ENCODE assay signal across 23 cellular contexts in genomic region chrX:80174925-80175574, GRCh38.
DNase-seq lines count a peak whose midpoint lies in the region; ATAC-seq and TF ChIP-seq lines count a peak whose summit lies in the region.
"Had no signal": no experiment of that assay in that cellular context is flagged by ENCODE, and none has a peak within 500 bp of the region (broad histone marks: within the 10 kb centered on the region; RNA-seq: fewer than 3 reads in every experiment).

No MANE protein-coding gene starts in this region.

- no peaks in the 10 kb centered on the region for H3K36me3 ChIP-seq in adrenal gland (replicated peaks in 1 of 2)
- no peaks in the 10 kb centered on the region for H3K36me3 ChIP-seq in gastroesophageal sphincter
- H3K36me3 ChIP-seq in mesenchymal stem cell (ENCODE audit: control insufficient read depth in 1 of 2, insufficient read depth in 2 of 2, low read depth in 1 of 2, low read length in 2 of 2), result no peaks in the 10 kb centered on the region
- no peaks in the 10 kb centered on the region for H3K36me3 ChIP-seq in tibial artery
- no peaks in the 10 kb centered on the region for H3K36me3 ChIP-seq in BE2C

- no peak overlapping the region for H2BK15ac ChIP-seq in mesenchymal stem cell (ENCODE audit: low read depth, poor library complexity, severe bottlenecking)

- TF ChIP-seq CTCF in adrenal gland (IDR thresholded peaks at IDR 0.05), result no peak
- no peak for TF ChIP-seq CTCF in gastroesophageal sphincter (IDR thresholded peaks at IDR 0.05)
- TF ChIP-seq CTCF in tibial artery (IDR thresholded peaks at IDR 0.05), result no peak
- TF ChIP-seq CTCF in BE2C (IDR thresholded peaks at IDR 0.05; ENCODE audit: low read depth, low read length), result no peak

- no peak overlapping the region for H3K14ac ChIP-seq in mesenchymal stem cell (ENCODE audit: low read length in 2 of 2)

- H3K4me1 ChIP-seq in adrenal gland (replicated peaks in 1 of 2) (no peaks in the 10 kb centered on the region), gastroesophageal sphincter (no peaks in the 10 kb centered on the region), mesenchymal stem cell (ENCODE audit: control insufficient read depth, insufficient read depth, low read depth, low read length) (no peaks in the 10 kb centered on the region), tibial artery (no peaks in the 10 kb centered on the region), BE2C (no peaks in the 10 kb centered on the region)

- no peaks in the 10 kb centered on the region for H3K27me3 ChIP-seq in adrenal gland
- H3K27me3 ChIP-seq in gastroesophageal sphincter, result no peaks in the 10 kb centered on the region
- H3K27me3 ChIP-seq in mesenchymal stem cell (ENCODE audit: control insufficient read depth in 1 of 2, insufficient read depth in 1 of 2, low read length in 2 of 2), result no peaks in the 10 kb centered on the region
- no peaks in the 10 kb centered on the region for H3K27me3 ChIP-seq in tibial artery
- no peaks in the 10 kb centered on the region for H3K27me3 ChIP-seq in BE2C

- no peak overlapping the region for H3K18ac ChIP-seq in mesenchymal stem cell (ENCODE audit: low read depth in 1 of 2, low read length in 2 of 2)

- no peak overlapping the region for H3K4me2 ChIP-seq in mesenchymal stem cell (ENCODE audit: low read length, poor library complexity, severe bottlenecking)

- no peak overlapping the region for H2AK5ac ChIP-seq in mesenchymal stem cell (ENCODE audit: low read length, severe bottlenecking)

- H3K23ac ChIP-seq in mesenchymal stem cell (ENCODE audit: low read length in 2 of 2), result no peak overlapping the region

- no peak overlapping the region for H2BK5ac ChIP-seq in mesenchymal stem cell (ENCODE audit: low read depth, low read length, poor library complexity, severe bottlenecking)

- no peak overlapping the region for H4K8ac ChIP-seq in mesenchymal stem cell (ENCODE audit: low read length)

- H3K4me3 Mint-ChIP-seq in activated CD4-positive, alpha-beta T cell treated with anti-CD3 and anti-CD28 coated beads, Interleukin-2, amount 10 ng/mL, durations not matched to agents 24 days and 14 days, result no peak overlapping the region
- H3K4me3 Mint-ChIP-seq: CD4-positive, alpha-beta memory T cell; memory B cell; type B pancreatic cell; WTC11 had no signal

- 42 to 55% (median 49%) methylated on average over 3 of the region's 3 CpGs for WGBS in adrenal gland, 4 donors
- WGBS in gastroesophageal sphincter (ENCODE audit: low coverage in 1 of 2), 2 donors, result 14 to 46% methylated on average over 1 to 2 of the region's 3 CpGs
- WGBS in mesenchymal stem cell, result 33% methylated on average over 2 of the region's 3 CpGs

- no peak overlapping the region for H2BK120ac ChIP-seq in mesenchymal stem cell (ENCODE audit: low read depth, low read length)

- H3K9me3 ChIP-seq in adrenal gland (replicated peaks in 1 of 3) (no peaks in the 10 kb centered on the region), gastroesophageal sphincter (no peaks in the 10 kb centered on the region), mesenchymal stem cell (ENCODE audit: control insufficient read depth, low read length) (no peaks in the 10 kb centered on the region), tibial artery (no peaks in the 10 kb centered on the region), BE2C (no peaks in the 10 kb centered on the region)

- DNase-seq in adrenal gland, result peak; percentile 15 to 58 (median 25)
- DNase-seq in mesenchymal stem cell, result no peak
- peak; percentile 43 to 73 for DNase-seq in tibial artery
- DNase-seq in NCI-H748 (lab: John Stamatoyannopoulos, UW; ENCODE audit: unreplicated experiment), result no peak
- no peak for DNase-seq in activated CD4-positive, alpha-beta T cell treated with anti-CD3 and anti-CD28 coated beads, Interleukin-2, amount 10 ng/mL, durations not matched to agents 24 days and 14 days
- no peak for DNase-seq in BE2C
- DNase-seq: activated CD4-positive, alpha-beta T cell treated with anti-CD3 and anti-CD28 coated beads, Interleukin-2, amount 50 U/mL, for 4 hours; activated CD8-positive, alpha-beta memory T cell treated with anti-CD3 and anti-CD28 coated beads, Interleukin-2, amount 50 U/mL, for 4 hours; CD4-positive, alpha-beta memory T cell; DMS153; NCI-H2029 treated with DMSO at 0.1 percent for 48 hours; occipital lobe; retina; stimulated activated naive CD8-positive, alpha-beta T cell treated with anti-CD3 and anti-CD28 coated beads, Interleukin-15, Interleukin-2, amounts not matched to agents 100 U/mL and 50 U/mL, for 24 hours; T-helper 9 cell had no signal

- H3K4me1 Mint-ChIP-seq in activated CD4-positive, alpha-beta T cell treated with anti-CD3 and anti-CD28 coated beads, Interleukin-2, amount 10 ng/mL, durations not matched to agents 24 days and 14 days, result no peaks in the 10 kb centered on the region
- H3K4me1 Mint-ChIP-seq: CD4-positive, alpha-beta memory T cell; memory B cell; WTC11 had no signal

- no peaks in the 10 kb centered on the region for H3K79me1 ChIP-seq in mesenchymal stem cell (replicated peaks; ENCODE audit: low read length, poor library complexity, severe bottlenecking)

- no peak overlapping the region for H4K91ac ChIP-seq in mesenchymal stem cell (ENCODE audit: low read length)

- no peak overlapping the region for H2AFZ ChIP-seq in mesenchymal stem cell (ENCODE audit: low read depth, low read length)

- TF ChIP-seq EP300 in gastroesophageal sphincter (IDR thresholded peaks at IDR 0.05), result no peak

- no peaks in the 10 kb centered on the region for H3K9me3 Mint-ChIP-seq in activated CD4-positive, alpha-beta T cell treated with anti-CD3 and anti-CD28 coated beads, Interleukin-2, amount 10 ng/mL, durations not matched to agents 24 days and 14 days
- H3K9me3 Mint-ChIP-seq: activated naive CD4-positive, alpha-beta T cell treated with anti-CD3 and anti-CD28 coated beads, Interleukin-2, amount 50 U/mL, for 72 hours; CD4-positive, alpha-beta memory T cell; memory B cell; type B pancreatic cell had no signal

- intact Hi-C loops in adrenal gland (cut with DNase I) (no loop called here), tibial artery (cut with DNase I; ENCODE audit: low total_unique reads) (no loop called here)
- intact Hi-C loops in activated CD4-positive, alpha-beta T cell treated with anti-CD3 and anti-CD28 coated beads, Interleukin-2, amount 10 ng/mL, durations not matched to agents 24 days and 14 days (cut with micrococcal nuclease), result no loop called here

- peak overlapping the region; percentile 66 for H3K9ac ChIP-seq in mesenchymal stem cell (ENCODE audit: low read length)

- H3K4ac ChIP-seq in mesenchymal stem cell (ENCODE audit: low read depth in 1 of 2, low read length in 2 of 2), result no peak overlapping the region

- ATAC-seq in gastroesophageal sphincter (peak; percentile 28), HG03342 (IDR thresholded peaks at IDR 0.05; ENCODE audit: unreplicated experiment) (no peak)
- ATAC-seq: activated naive CD4-positive, alpha-beta T cell treated with anti-CD3 and anti-CD28 coated beads, Interleukin-2, amount 50 U/mL, for 72 hours; esophagus mucosa; stimulated activated naive CD8-positive, alpha-beta T cell treated with anti-CD3 and anti-CD28 coated beads, Interleukin-15, Interleukin-2, amounts not matched to agents 100 U/mL and 50 U/mL, for 24 hours; WTC11 had no signal

- H3K4me3 ChIP-seq in adrenal gland, result no peak overlapping the region
- H3K4me3 ChIP-seq in gastroesophageal sphincter, result no peak overlapping the region
- H3K4me3 ChIP-seq in mesenchymal stem cell (ENCODE audit: insufficient read depth in 1 of 2, low read depth in 1 of 2, low read length in 2 of 2), result no peak overlapping the region
- no peak overlapping the region for H3K4me3 ChIP-seq in tibial artery
- no peak overlapping the region for H3K4me3 ChIP-seq in BE2C (ENCODE audit: low read depth, low read length)

- no peak overlapping the region for H3K27ac ChIP-seq in adrenal gland
- H3K27ac ChIP-seq in gastroesophageal sphincter, result no peak overlapping the region
- no peak overlapping the region for H3K27ac ChIP-seq in mesenchymal stem cell (ENCODE audit: low read length, poor library complexity, severe bottlenecking)
- peak overlapping the region in 1 of 2 donors; percentile 19 for H3K27ac ChIP-seq in tibial artery
- H3K27ac ChIP-seq: HL-60 had no signal

- TF ChIP-seq POLR2A in adrenal gland (IDR thresholded peaks at IDR 0.05) (no peak), gastroesophageal sphincter (IDR thresholded peaks at IDR 0.05) (no peak)

- H3K27ac Mint-ChIP-seq in activated CD4-positive, alpha-beta T cell treated with anti-CD3 and anti-CD28 coated beads, Interleukin-2, amount 10 ng/mL, durations not matched to agents 24 days and 14 days, result no peak overlapping the region
- H3K27ac Mint-ChIP-seq: activated naive CD4-positive, alpha-beta T cell treated with anti-CD3 and anti-CD28 coated beads, Interleukin-2, amount 50 U/mL, for 72 hours; CD4-positive, alpha-beta memory T cell; memory B cell; type B pancreatic cell; WTC11 had no signal

- H2BK12ac ChIP-seq in mesenchymal stem cell (ENCODE audit: low read length in 2 of 2), result no peak overlapping the region

- no peaks in the 10 kb centered on the region for H3K36me3 Mint-ChIP-seq in activated CD4-positive, alpha-beta T cell treated with anti-CD3 and anti-CD28 coated beads, Interleukin-2, amount 10 ng/mL, durations not matched to agents 24 days and 14 days (ENCODE audit: low read depth)
- H3K36me3 Mint-ChIP-seq: activated naive CD4-positive, alpha-beta T cell treated with anti-CD3 and anti-CD28 coated beads, Interleukin-2, amount 50 U/mL, for 72 hours; CD4-positive, alpha-beta memory T cell; memory B cell; type B pancreatic cell; WTC11 had no signal

- no peaks in the 10 kb centered on the region for H3K27me3 Mint-ChIP-seq in activated CD4-positive, alpha-beta T cell treated with anti-CD3 and anti-CD28 coated beads, Interleukin-2, amount 10 ng/mL, durations not matched to agents 24 days and 14 days
- H3K27me3 Mint-ChIP-seq: CD4-positive, alpha-beta memory T cell; memory B cell; type B pancreatic cell had no signal

Comparison
In these comparisons a context has a peak if more than half of its experiments do, and no peak if none do; other contexts are left out.
1. DNase-seq: peak in adrenal gland (7 of 7) and tibial artery (2 of 2); none in mesenchymal stem cell (single experiment), NCI-H748 (single experiment), activated CD4-positive, alpha-beta T cell treated with anti-CD3 and anti-CD28 coated beads, Interleukin-2, amount 10 ng/mL, durations not matched to agents 24 days and 14 days (single experiment) and BE2C (single experiment).